Comparison of ENCODE assay signal across 26 cellular contexts in the genomic region with DNA sequence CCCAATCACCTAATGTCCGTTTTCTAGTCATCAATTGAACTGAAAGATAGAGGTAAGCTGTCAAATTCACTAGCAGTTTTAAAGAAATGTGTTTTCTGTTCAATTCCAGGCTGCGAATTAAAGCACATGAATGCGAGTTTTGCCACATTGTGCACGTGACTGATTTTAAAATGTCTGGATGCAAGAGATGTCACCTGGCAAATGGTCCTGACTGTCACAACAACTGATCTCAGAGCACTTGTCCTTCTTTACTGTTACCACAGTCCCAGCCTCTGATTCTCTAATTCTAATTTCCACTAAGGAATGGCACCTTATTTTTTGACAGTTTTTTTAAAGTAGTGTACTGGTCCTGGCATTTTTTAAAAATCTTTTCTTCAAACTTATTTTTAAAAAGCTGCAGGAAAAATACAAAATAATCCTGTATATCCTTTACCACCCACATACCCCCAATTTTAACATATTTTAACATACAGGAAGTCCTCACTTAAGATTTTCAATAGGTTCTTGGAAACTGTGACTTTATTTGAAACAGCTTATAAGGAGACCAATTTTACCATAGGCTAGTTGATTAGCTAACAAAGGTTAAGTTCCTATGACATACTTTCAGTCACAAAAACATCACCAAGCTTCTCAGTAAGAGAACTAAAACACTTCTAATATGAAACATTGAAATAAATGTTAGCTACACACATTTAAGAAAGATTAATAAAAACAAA.
"Had no signal": no experiment of that assay in that cellular context is flagged by ENCODE, and none has a peak within 500 bp of the region (broad histone marks: within the 10 kb centered on the region; RNA-seq: fewer than 3 reads in every experiment).

No MANE protein-coding gene starts in this region.

- H3K4me1 Mint-ChIP-seq: activated B cell treated with CpG ODN at 0.5 μM for 24 hours; activated naive CD4-positive, alpha-beta T cell treated with anti-CD3 and anti-CD28 coated beads, Interleukin-2, amount 10 ng/mL, durations not matched to agents 7 days and 5 days; activated naive CD8-positive, alpha-beta T cell treated with anti-CD3 and anti-CD28 coated beads, Interleukin-2, amount 50 U/mL, for 24 hours had no signal

- H3K27me3 Mint-ChIP-seq: activated B cell treated with CpG ODN at 0.5 μM for 24 hours; activated CD4-positive, alpha-beta memory T cell treated with anti-CD3 and anti-CD28 coated beads for 36 hours; activated naive CD4-positive, alpha-beta T cell treated with anti-CD3 and anti-CD28 coated beads, Interleukin-2, amount 10 ng/mL, durations not matched to agents 7 days and 5 days; activated naive CD8-positive, alpha-beta T cell; activated naive CD8-positive, alpha-beta T cell treated with anti-CD3 and anti-CD28 coated beads, Interleukin-2, amount 50 U/mL, for 24 hours had no signal

- FAIRE-seq: TTC549 had no signal

- H3K27ac Mint-ChIP-seq: activated B cell treated with CpG ODN at 0.5 μM for 24 hours; activated CD4-positive, alpha-beta memory T cell treated with anti-CD3 and anti-CD28 coated beads for 36 hours; activated naive CD4-positive, alpha-beta T cell treated with anti-CD3 and anti-CD28 coated beads, Interleukin-2, amount 10 ng/mL, durations not matched to agents 7 days and 5 days; activated naive CD8-positive, alpha-beta T cell; activated naive CD8-positive, alpha-beta T cell treated with anti-CD3 and anti-CD28 coated beads, Interleukin-2, amount 50 U/mL, for 24 hours had no signal

- DNase-seq: activated B cell treated with CpG ODN at 0.5 μM for 24 hours; activated CD4-positive, alpha-beta memory T cell treated with anti-CD3 and anti-CD28 coated beads for 36 hours; activated CD4-positive, alpha-beta T cell treated with anti-CD3 and anti-CD28 coated beads for 4 hours; activated CD4-positive, alpha-beta T cell treated with anti-CD3 and anti-CD28 coated beads, Interleukin-2, amount 50 U/mL, for 1 hour; activated CD4-positive, CD25-positive, alpha-beta regulatory T cell treated with anti-CD3 and anti-CD28 coated beads, Interleukin-2, amount 50 U/mL, for 72 hours; activated CD8-positive, alpha-beta memory T cell treated with anti-CD3 and anti-CD28 coated beads, Interleukin-2, amount 50 U/mL, for 48 hours; activated effector memory CD4-positive, alpha-beta T cell treated with Interleukin-2 at 50 U/mL for 16 hours; activated naive CD4-positive, alpha-beta T cell treated with anti-CD3 and anti-CD28 coated beads, Interleukin-2, amount 10 ng/mL, durations not matched to agents 7 days and 5 days; activated naive CD8-positive, alpha-beta T cell treated with anti-CD3 and anti-CD28 coated beads, Interleukin-2, amount 50 U/mL, for 24 hours; activated T-cell treated with anti-CD3 and anti-CD28 coated beads, Interleukin-2, amount 50 U/mL, for 48 hours; anterior cingulate cortex; brain microvascular endothelial cell; central memory CD4-positive, alpha-beta T cell; NCI-H1048; NCI-H1105 treated with DMSO at 0.1 percent for 48 hours; NCI-H1436; NCI-H1694; NCI-H2029; NCI-H345; NCI-H524 treated with DMSO at 0.1 percent for 48 hours; SHP77; SJCRH30; T1000 had no signal

- H3K27ac ChIP-seq: brain microvascular endothelial cell, SJCRH30, SK-N-MC had no signal

- H3K4me3 Mint-ChIP-seq: activated B cell treated with CpG ODN at 0.5 μM for 24 hours; activated CD4-positive, alpha-beta memory T cell treated with anti-CD3 and anti-CD28 coated beads for 36 hours; activated naive CD4-positive, alpha-beta T cell treated with anti-CD3 and anti-CD28 coated beads, Interleukin-2, amount 10 ng/mL, durations not matched to agents 7 days and 5 days; activated naive CD8-positive, alpha-beta T cell; activated naive CD8-positive, alpha-beta T cell treated with anti-CD3 and anti-CD28 coated beads, Interleukin-2, amount 50 U/mL, for 24 hours had no signal

- H3K4me1 ChIP-seq: SJCRH30 had no signal

- H3K4me3 ChIP-seq: SJCRH30, SK-N-MC had no signal

- H3K36me3 ChIP-seq: brain microvascular endothelial cell, SJCRH30 had no signal

- H3K27me3 ChIP-seq: brain microvascular endothelial cell, SJCRH30 had no signal

- H3K9me3 ChIP-seq: SJCRH30 had no signal

- H3K36me3 Mint-ChIP-seq: activated CD4-positive, alpha-beta memory T cell treated with anti-CD3 and anti-CD28 coated beads for 36 hours; activated naive CD4-positive, alpha-beta T cell treated with anti-CD3 and anti-CD28 coated beads, Interleukin-2, amount 10 ng/mL, durations not matched to agents 7 days and 5 days; activated naive CD8-positive, alpha-beta T cell had no signal

- H3K9me3 Mint-ChIP-seq: activated B cell treated with CpG ODN at 0.5 μM for 24 hours; activated naive CD4-positive, alpha-beta T cell treated with anti-CD3 and anti-CD28 coated beads, Interleukin-2, amount 10 ng/mL, durations not matched to agents 7 days and 5 days had no signal
